Comparison of ENCODE assay signal across 20 cellular contexts in the genomic region with DNA sequence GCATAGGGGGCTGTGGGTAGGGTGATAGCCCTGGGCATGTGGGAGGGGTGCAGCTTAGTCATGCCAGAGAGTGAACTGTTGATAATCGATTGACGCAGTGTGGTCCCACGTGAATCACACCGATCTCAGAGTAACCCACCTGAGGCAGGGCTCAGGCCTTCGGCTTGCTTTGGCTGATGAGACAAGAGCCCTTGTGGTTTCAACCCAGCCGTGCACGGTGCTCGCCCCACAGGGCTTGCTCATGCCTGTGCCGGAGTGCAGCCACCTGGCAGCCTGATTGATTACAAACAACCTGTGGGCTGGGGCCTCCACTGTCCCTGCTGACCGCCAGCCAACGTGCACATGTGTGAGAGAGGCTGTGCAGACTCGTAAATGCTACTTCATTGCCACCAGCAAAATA.
DNase-seq lines count a peak whose midpoint lies in the region; ATAC-seq and TF ChIP-seq lines count a peak whose summit lies in the region.
"Had no signal": no experiment of that assay in that cellular context is flagged by ENCODE, and none has a peak within 500 bp of the region (broad histone marks: within the 10 kb centered on the region; RNA-seq: fewer than 3 reads in every experiment).

No MANE protein-coding gene starts in this region.

- WGBS in esophagus muscularis mucosa, result 64% methylated on average over 12 of the region's 12 CpGs
- 63 to 71% methylated on average over 12 of the region's 12 CpGs for WGBS in aorta, 2 donors
- WGBS in suprapubic skin, result 70% methylated on average over 7 of the region's 12 CpGs

- H3K9me3 Mint-ChIP-seq in activated CD4-positive, alpha-beta T cell treated with anti-CD3 and anti-CD28 coated beads, Interleukin-2, amount 10 ng/mL, durations not matched to agents 24 days and 14 days, result no peaks in the 10 kb centered on the region
- H3K9me3 Mint-ChIP-seq in progenitor cell of endocrine pancreas (ENCODE audit: low read depth), result peaks cover 3% of the 10 kb centered on the region

- H3K4me1 Mint-ChIP-seq in activated CD4-positive, alpha-beta T cell treated with anti-CD3 and anti-CD28 coated beads, Interleukin-2, amount 10 ng/mL, durations not matched to agents 24 days and 14 days, result no peaks in the 10 kb centered on the region
- no peaks in the 10 kb centered on the region for H3K4me1 Mint-ChIP-seq in progenitor cell of endocrine pancreas (ENCODE audit: low read depth)
- H3K4me1 Mint-ChIP-seq: B cell; CD4-positive, CD25-positive, alpha-beta regulatory T cell had no signal

- ATAC-seq in aorta (ENCODE audit: low FRiP score), result peak; percentile 29
- ATAC-seq: CD8-positive, alpha-beta T cell had no signal

- intact Hi-C loops in activated CD4-positive, alpha-beta T cell treated with anti-CD3 and anti-CD28 coated beads, Interleukin-2, amount 10 ng/mL, durations not matched to agents 24 days and 14 days (cut with micrococcal nuclease), result no loop called here
- intact Hi-C loops in esophagus muscularis mucosa (cut with DNase I), result no loop called here
- intact Hi-C loops in aorta (cut with DNase I), result no loop called here

- H3K27ac ChIP-seq in esophagus muscularis mucosa (replicated peaks in 1 of 4) (no peak overlapping the region), aorta (ENCODE audit: low read depth in 1 of 2, low read length in 2 of 2) (no peak overlapping the region), suprapubic skin (no peak overlapping the region)
- H3K27ac ChIP-seq: 22Rv1, BLaER1, C4-2B, GM23248 had no signal

- TF ChIP-seq EP300 in esophagus muscularis mucosa (IDR thresholded peaks at IDR 0.05) (no peak), suprapubic skin (IDR thresholded peaks at IDR 0.05) (no peak)

- peaks cover 3% of the 10 kb centered on the region for H3K27me3 Mint-ChIP-seq in activated CD4-positive, alpha-beta T cell treated with anti-CD3 and anti-CD28 coated beads, Interleukin-2, amount 10 ng/mL, durations not matched to agents 24 days and 14 days
- H3K27me3 Mint-ChIP-seq in progenitor cell of endocrine pancreas, result peaks cover 6% of the 10 kb centered on the region
- H3K27me3 Mint-ChIP-seq: CD4-positive, CD25-positive, alpha-beta regulatory T cell had no signal

- H3K36me3 ChIP-seq in esophagus muscularis mucosa (no peaks in the 10 kb centered on the region), aorta (ENCODE audit: control insufficient read depth in 1 of 2, insufficient read depth in 2 of 2, low read length in 1 of 2) (no peaks in the 10 kb centered on the region), suprapubic skin (no peaks in the 10 kb centered on the region)
- H3K36me3 ChIP-seq: BLaER1 had no signal

- TF ChIP-seq POLR2A in esophagus muscularis mucosa (IDR thresholded peaks at IDR 0.05; ENCODE audit: low read depth) (no peak), suprapubic skin (IDR thresholded peaks at IDR 0.05) (no peak)

- H3K27me3 ChIP-seq in esophagus muscularis mucosa (peaks cover 0 to 21% (median 0%) of the 10 kb centered on the region in 4 donors), aorta (ENCODE audit: control insufficient read depth in 1 of 2, insufficient read depth in 2 of 2, low read length in 1 of 2) (peaks cover 0 to 2% of the 10 kb centered on the region in 2 donors), suprapubic skin (no peaks in the 10 kb centered on the region)
- H3K27me3 ChIP-seq: BLaER1 had no signal

- H3K4me3 Mint-ChIP-seq in activated CD4-positive, alpha-beta T cell treated with anti-CD3 and anti-CD28 coated beads, Interleukin-2, amount 10 ng/mL, durations not matched to agents 24 days and 14 days, result no peak overlapping the region
- H3K4me3 Mint-ChIP-seq in progenitor cell of endocrine pancreas (ENCODE audit: low read depth), result no peak overlapping the region
- H3K4me3 Mint-ChIP-seq: B cell; CD4-positive, CD25-positive, alpha-beta regulatory T cell; CD8-positive, alpha-beta T cell had no signal

- H3K9me3 ChIP-seq in esophagus muscularis mucosa (peaks cover 0 to 9% (median 3%) of the 10 kb centered on the region in 4 donors), aorta (ENCODE audit: control insufficient read depth, low read length) (peaks cover 4% of the 10 kb centered on the region), suprapubic skin (peaks cover 3% of the 10 kb centered on the region)

- no peak overlapping the region for H3K4me3 ChIP-seq in esophagus muscularis mucosa
- H3K4me3 ChIP-seq in aorta (ENCODE audit: low read length in 2 of 2), result no peak overlapping the region
- no peak overlapping the region for H3K4me3 ChIP-seq in suprapubic skin
- H3K4me3 ChIP-seq: BLaER1, GM23248 had no signal

- DNase-seq in activated CD4-positive, alpha-beta T cell treated with anti-CD3 and anti-CD28 coated beads, Interleukin-2, amount 10 ng/mL, durations not matched to agents 24 days and 14 days, result peak; percentile 34
- DNase-seq in activated CD4-positive, alpha-beta T cell treated with anti-CD3 and anti-CD28 coated beads for 4 hours, result no peak
- peak; percentile 70 for DNase-seq in esophagus muscularis mucosa (ENCODE audit: extremely low spot score)
- DNase-seq in progenitor cell of endocrine pancreas (ENCODE audit: low spot score, unreplicated experiment), result no peak
- no peak for DNase-seq in aorta
- no peak for DNase-seq in GM19238 (ENCODE audit: insufficient read length, low spot score)
- DNase-seq in COR-L47 (lab: John Stamatoyannopoulos, UW), result no peak
- no peak for DNase-seq in suprapubic skin (ENCODE audit: low spot score in 2 of 2)
- DNase-seq: CD4-positive, CD25-positive, alpha-beta regulatory T cell; CD8-positive, alpha-beta T cell; DMS 273 treated with DMSO at 0.1 percent for 48 hours; DMS79; GF-D8; GM23248; H7; HCEC 1CT had no signal

- H3K36me3 Mint-ChIP-seq in activated CD4-positive, alpha-beta T cell treated with anti-CD3 and anti-CD28 coated beads, Interleukin-2, amount 10 ng/mL, durations not matched to agents 24 days and 14 days (ENCODE audit: low read depth), result no peaks in the 10 kb centered on the region
- H3K36me3 Mint-ChIP-seq in progenitor cell of endocrine pancreas (ENCODE audit: insufficient read depth), result no peaks in the 10 kb centered on the region
- H3K36me3 Mint-ChIP-seq: CD4-positive, CD25-positive, alpha-beta regulatory T cell; CD8-positive, alpha-beta T cell had no signal

- no peak for TF ChIP-seq CTCF in esophagus muscularis mucosa (IDR thresholded peaks at IDR 0.05)
- no peak for TF ChIP-seq CTCF in progenitor cell of endocrine pancreas (IDR thresholded peaks at IDR 0.05; ENCODE audit: unreplicated experiment)
- no peak for TF ChIP-seq CTCF in suprapubic skin (IDR thresholded peaks at IDR 0.05)

- no peaks in the 10 kb centered on the region for H3K4me1 ChIP-seq in esophagus muscularis mucosa
- H3K4me1 ChIP-seq in aorta (ENCODE audit: control insufficient read depth in 1 of 2, insufficient read depth in 2 of 2, low read length in 2 of 2), result no peaks in the 10 kb centered on the region
- H3K4me1 ChIP-seq in suprapubic skin, result no peaks in the 10 kb centered on the region

- H3K27ac Mint-ChIP-seq in activated CD4-positive, alpha-beta T cell treated with anti-CD3 and anti-CD28 coated beads, Interleukin-2, amount 10 ng/mL, durations not matched to agents 24 days and 14 days, result no peak overlapping the region
- H3K27ac Mint-ChIP-seq in progenitor cell of endocrine pancreas, result peak overlapping the region; percentile 6
- H3K27ac Mint-ChIP-seq: B cell; CD4-positive, CD25-positive, alpha-beta regulatory T cell; CD8-positive, alpha-beta T cell had no signal

Comparison
In these comparisons a context has a peak if more than half of its experiments do, and no peak if none do; other contexts are left out.
1. DNase-seq: peak in activated CD4-positive, alpha-beta T cell treated with anti-CD3 and anti-CD28 coated beads, Interleukin-2, amount 10 ng/mL, durations not matched to agents 24 days and 14 days (single experiment) and esophagus muscularis mucosa (single experiment); none in activated CD4-positive, alpha-beta T cell treated with anti-CD3 and anti-CD28 coated beads for 4 hours (0 of 2), progenitor cell of endocrine pancreas (single experiment), aorta (0 of 2), GM19238 (single experiment), COR-L47 (single experiment) and suprapubic skin (0 of 2).